9 cellular contexts compared by ENCODE assay signal in genomic region chr6:117677553-117678131, GRCh38. TPM values are rescaled to one million over a fixed set of nuclear protein-coding genes. Genes with fewer than 3 reads are reported as not detected.
A peak's percentile ranks its signal among the peaks of the same experiment; 100 is the strongest.
DNase-seq lines count a peak whose midpoint lies in the region; ATAC-seq lines count a peak whose summit lies in the region.
"Had no signal": no experiment of that assay in that cellular context is flagged by ENCODE, and none has a peak within 500 bp of the region (broad histone marks: within the 10 kb centered on the region; RNA-seq: fewer than 3 reads in every experiment).

No MANE protein-coding gene starts in this region.

- no peak for ATAC-seq in activated naive CD8-positive, alpha-beta T cell treated with anti-CD3 and anti-CD28 coated beads, Interleukin-2, amount 10 ng/mL, durations not matched to agents 7 days and 5 days (ENCODE audit: low read depth)
- no peak for ATAC-seq in GM18511 (IDR thresholded peaks at IDR 0.05; ENCODE audit: unreplicated experiment)
- no peak for ATAC-seq in GM21786 (IDR thresholded peaks at IDR 0.05; ENCODE audit: unreplicated experiment)

- POLR2A ChIA-PET in CD4-positive, alpha-beta memory T cell (lab: Charles Lee; ENCODE audit: partially characterized antibody) = no interaction called here
- POLR2A ChIA-PET in activated naive CD8-positive, alpha-beta T cell treated with anti-CD3 and anti-CD28 coated beads, Interleukin-2, amount 10 ng/mL, durations not matched to agents 7 days and 5 days (lab: Charles Lee) = no interaction called here

- H3K9me3 Mint-ChIP-seq in CD4-positive, alpha-beta memory T cell = no peaks in the 10 kb centered on the region
- peaks cover 1% of the 10 kb centered on the region for H3K9me3 Mint-ChIP-seq in activated naive CD8-positive, alpha-beta T cell treated with anti-CD3 and anti-CD28 coated beads, Interleukin-2, amount 10 ng/mL, durations not matched to agents 7 days and 5 days

- no peaks in the 10 kb centered on the region for H3K36me3 ChIP-seq in CD4-positive, alpha-beta memory T cell (ENCODE audit: insufficient read depth, low read length)
- peaks cover 12% of the 10 kb centered on the region; the same call in 1 of the 2 replicates for H3K36me3 ChIP-seq in HUES64 (ENCODE audit: insufficient read depth, low read length)

- no peaks in the 10 kb centered on the region for H3K9me3 ChIP-seq in CD4-positive, alpha-beta memory T cell (ENCODE audit: control insufficient read depth in 1 of 2, low read length in 2 of 2)
- H3K9me3 ChIP-seq in HUES64 (ENCODE audit: insufficient read depth, low read depth, low read length) = no peaks in the 10 kb centered on the region

- peaks cover 58 to 89% (median 72%) of the 10 kb centered on the region in 4 donors for H3K4me1 Mint-ChIP-seq in CD4-positive, alpha-beta memory T cell
- H3K4me1 Mint-ChIP-seq in activated naive CD8-positive, alpha-beta T cell treated with anti-CD3 and anti-CD28 coated beads, Interleukin-2, amount 10 ng/mL, durations not matched to agents 7 days and 5 days = peaks cover 41% of the 10 kb centered on the region

- H3K4me3 ChIP-seq in CD4-positive, alpha-beta memory T cell (ENCODE audit: low read length in 2 of 2) = no peak overlapping the region
- H3K4me3 ChIP-seq in HUES64 (ENCODE audit: low read length) = peak overlapping the region; percentile 85; the same call in 1 of the 2 replicates

- H3K27ac Mint-ChIP-seq in CD4-positive, alpha-beta memory T cell = peak overlapping the region in 4 of 7 donors; percentile 63 to 91 (median 78)
- no peak overlapping the region for H3K27ac Mint-ChIP-seq in activated naive CD8-positive, alpha-beta T cell treated with anti-CD3 and anti-CD28 coated beads, Interleukin-2, amount 10 ng/mL, durations not matched to agents 7 days and 5 days

- H3K36me3 Mint-ChIP-seq in CD4-positive, alpha-beta memory T cell = peaks cover 9 to 10% of the 10 kb centered on the region in 2 donors
- peaks cover 28% of the 10 kb centered on the region for H3K36me3 Mint-ChIP-seq in activated naive CD8-positive, alpha-beta T cell treated with anti-CD3 and anti-CD28 coated beads, Interleukin-2, amount 10 ng/mL, durations not matched to agents 7 days and 5 days

- CTCF ChIA-PET in CD4-positive, alpha-beta memory T cell (lab: Charles Lee; ENCODE audit: partially characterized antibody) = interaction anchor here (1.9 to 2.0 kb wide), 2 partner anchors 10 to 76 kb away, joined by 5 to 6 read pairs; partner anchors contain the start of gene GOPC

- H3K27me3 Mint-ChIP-seq in CD4-positive, alpha-beta memory T cell = no peaks in the 10 kb centered on the region
- H3K27me3 Mint-ChIP-seq in activated naive CD8-positive, alpha-beta T cell treated with anti-CD3 and anti-CD28 coated beads, Interleukin-2, amount 10 ng/mL, durations not matched to agents 7 days and 5 days = no peaks in the 10 kb centered on the region

- peak in 1 of 5 donors; percentile 47 for DNase-seq in CD4-positive, alpha-beta memory T cell
- DNase-seq in activated naive CD8-positive, alpha-beta T cell treated with anti-CD3 and anti-CD28 coated beads, Interleukin-2, amount 10 ng/mL, durations not matched to agents 7 days and 5 days = no peak
- DNase-seq in lung microvascular endothelial cell (ENCODE audit: low read depth in 2 of 2) = peak; percentile 27 to 49
- DNase-seq in islet precursor cell = no peak
- no peak for DNase-seq in mucosa of gallbladder (ENCODE audit: low spot score)
- DNase-seq: NCI-H526 treated with DMSO at 0.1 percent for 48 hours had no signal

- intact Hi-C loops in CD4-positive, alpha-beta memory T cell (cut with micrococcal nuclease) = loop anchor here (5.0 to 10.0 kb wide), 4 partner anchors 223 to 1400 kb away; partner anchors contain the start of genes ASF1A and FAM184A

- peaks cover 62% of the 10 kb centered on the region for H3K4me1 ChIP-seq in CD4-positive, alpha-beta memory T cell (ENCODE audit: insufficient read depth, low read length)
- 0 out of 2 replicates have a peak, but pooled peaks cover 11% of the 10 kb centered on the region for H3K4me1 ChIP-seq in HUES64 (ENCODE audit: insufficient read depth, low read length)

- H3K4me3 Mint-ChIP-seq in CD4-positive, alpha-beta memory T cell = peak overlapping the region; percentile 74 to 91 (median 88)
- H3K4me3 Mint-ChIP-seq in activated naive CD8-positive, alpha-beta T cell treated with anti-CD3 and anti-CD28 coated beads, Interleukin-2, amount 10 ng/mL, durations not matched to agents 7 days and 5 days = peak overlapping the region; percentile 65

- WGBS in HUES64 = 94% methylated on average over 5 of the region's 5 CpGs

- no peak overlapping the region for H3K27ac ChIP-seq in CD4-positive, alpha-beta memory T cell (ENCODE audit: low read depth, low read length)
- H3K27ac ChIP-seq in HUES64 (ENCODE audit: low read depth, low read length) = no peak overlapping the region

- no peaks in the 10 kb centered on the region for H3K27me3 ChIP-seq in CD4-positive, alpha-beta memory T cell (ENCODE audit: insufficient read depth, low read length)
- H3K27me3 ChIP-seq in HUES64 (ENCODE audit: insufficient read depth, low read length) = no peaks in the 10 kb centered on the region

- H3K9ac ChIP-seq in HUES64 (ENCODE audit: low read depth, low read length) = peak overlapping the region; percentile 12; the same call in 1 of the 2 replicates

RNA-seq across cellular contexts. Expression of gene NUS1, which starts 2.4 kb away (rescaled TPM):
- total RNA-seq in CD4-positive, alpha-beta memory T cell = 10 to 100 TPM; 33.0 to 33.2 TPM
- 10 to 100 TPM; 16.4 to 25.8 TPM for polyA plus RNA-seq in CD4-positive, alpha-beta memory T cell
- 47.7 TPM for polyA plus RNA-seq in HUES64 (2013, experiment 1 of 2)
- polyA plus RNA-seq in HUES64 (2013, experiment 2 of 2) = 48.1 TPM
- 10 to 100 TPM; 24.1 to 25.1 TPM for total RNA-seq in activated naive CD8-positive, alpha-beta T cell treated with anti-CD3 and anti-CD28 coated beads, Interleukin-2, amount 10 ng/mL, durations not matched to agents 7 days and 5 days
- total RNA-seq in lung microvascular endothelial cell = 10.7 and 14.5 TPM in 2 replicates
- total RNA-seq in mucosa of gallbladder = 26.5 TPM

Comparison
In these comparisons a context has a peak if more than half of its experiments do, and no peak if none do; other contexts are left out.
1. DNase-seq: peak in lung microvascular endothelial cell (2 of 2); none in activated naive CD8-positive, alpha-beta T cell treated with anti-CD3 and anti-CD28 coated beads, Interleukin-2, amount 10 ng/mL, durations not matched to agents 7 days and 5 days (single experiment), islet precursor cell (single experiment) and mucosa of gallbladder (single experiment).